ENCODE assay signal across 10 cellular contexts in genomic region chr13:51444922-51445321, GRCh38. TPM values are rescaled to one million over a fixed set of nuclear protein-coding genes. Genes with fewer than 3 reads are reported as not detected.
DNase-seq lines count a peak whose midpoint lies in the region; ATAC-seq, FAIRE-seq and TF ChIP-seq lines count a peak whose summit lies in the region.
"Had no signal": no experiment of that assay in that cellular context is flagged by ENCODE, and none has a peak within 500 bp of the region (broad histone marks: within the 10 kb centered on the region; RNA-seq: fewer than 3 reads in every experiment).

No MANE protein-coding gene starts in this region.

- no peaks in the 10 kb centered on the region for H3K9me3 Mint-ChIP-seq in HFFc6
- H3K9me3 Mint-ChIP-seq in astrocyte (ENCODE audit: unreplicated experiment), result no peaks in the 10 kb centered on the region

- no peak overlapping the region for H3K9ac ChIP-seq in astrocyte (ENCODE audit: low read length)

- peak; percentile 53 for ATAC-seq in left lobe of liver
- no peak for ATAC-seq in HG02852 (IDR thresholded peaks at IDR 0.05; ENCODE audit: unreplicated experiment)
- no peak for ATAC-seq in GM18517 (IDR thresholded peaks at IDR 0.05; ENCODE audit: unreplicated experiment)
- no peak for ATAC-seq in GM21786 (IDR thresholded peaks at IDR 0.05; ENCODE audit: unreplicated experiment)

- DNase-seq in AG10803 (ENCODE audit: low read depth), result peak; percentile 75
- peak; percentile 32 for DNase-seq in HFFc6
- peak; percentile 18 for DNase-seq in astrocyte (ENCODE audit: low read depth)
- DNase-seq in left lobe of liver (ENCODE audit: low spot score), result no peak
- DNase-seq in foreskin melanocyte, result no peak
- DNase-seq: activated CD4-positive, alpha-beta T cell treated with anti-CD3 and anti-CD28 coated beads, Interleukin-2, amount 50 U/mL, for 4 hours; NCI-H1417 treated with DMSO at 0.1 percent for 48 hours had no signal

- no peak overlapping the region for H2AFZ ChIP-seq in astrocyte (ENCODE audit: low read depth, low read length)

- peaks cover 11% of the 10 kb centered on the region for H3K36me3 ChIP-seq in astrocyte (ENCODE audit: insufficient read depth, low read length)

- no peaks in the 10 kb centered on the region for H3K27me3 ChIP-seq in astrocyte (ENCODE audit: insufficient read depth, low read length)

- H3K9me3 ChIP-seq in astrocyte (ENCODE audit: insufficient read depth, low read depth, low read length), result no peaks in the 10 kb centered on the region

- peak; percentile 63 for TF ChIP-seq CTCF in AG10803 (conservative IDR thresholded peaks at IDR 0.05; ENCODE audit: low read length)
- peak; percentile 73 for TF ChIP-seq CTCF in HFFc6 (IDR thresholded peaks at IDR 0.05)
- TF ChIP-seq CTCF in astrocyte (IDR thresholded peaks at IDR 0.05; ENCODE audit: insufficient read depth, low read depth, low read length), result no peak

- no peak overlapping the region for H3K4me2 ChIP-seq in astrocyte (ENCODE audit: low read length)

- H3K4me1 Mint-ChIP-seq in HFFc6 (ENCODE audit: low read depth) (peaks cover 18% of the 10 kb centered on the region), astrocyte (ENCODE audit: low read depth, unreplicated experiment) (peaks cover 9% of the 10 kb centered on the region)

- H3K4me3 Mint-ChIP-seq in HFFc6, result no peak overlapping the region
- no peak overlapping the region for H3K4me3 Mint-ChIP-seq in astrocyte (ENCODE audit: unreplicated experiment)

- no peak overlapping the region for H3K27ac ChIP-seq in astrocyte (ENCODE audit: low read depth, low read length)

- no peaks in the 10 kb centered on the region for H4K20me1 ChIP-seq in astrocyte (ENCODE audit: insufficient read depth, low read length)

- H3K27ac Mint-ChIP-seq in HFFc6, result no peak overlapping the region
- no peak overlapping the region for H3K27ac Mint-ChIP-seq in astrocyte (ENCODE audit: unreplicated experiment)

- H3K27me3 Mint-ChIP-seq in HFFc6 (ENCODE audit: insufficient read depth) (no peaks in the 10 kb centered on the region), astrocyte (ENCODE audit: low read depth, unreplicated experiment) (no peaks in the 10 kb centered on the region)

- peaks cover 17% of the 10 kb centered on the region for H3K79me2 ChIP-seq in astrocyte (ENCODE audit: insufficient read depth, low read length)

- no peak for FAIRE-seq in astrocyte (lab: Jason Lieb, UNC)

- H3K36me3 Mint-ChIP-seq in HFFc6 (ENCODE audit: low read depth) (peaks cover 6% of the 10 kb centered on the region), astrocyte (ENCODE audit: low read depth, unreplicated experiment) (peaks cover 4% of the 10 kb centered on the region)

- H3K4me1 ChIP-seq in astrocyte (ENCODE audit: insufficient read depth, low read length), result no peaks in the 10 kb centered on the region

- H3K4me3 ChIP-seq in AG10803 (ENCODE audit: low read length) (no peak overlapping the region), astrocyte (ENCODE audit: insufficient read depth, low read depth, low read length) (no peak overlapping the region)

RNA-seq across cellular contexts. Expression of gene INTS6, which starts 7.9 kb away (rescaled TPM):
- 10 to 100 TPM; 32.4 to 38.6 (median 33.5) TPM for total RNA-seq in HFFc6 (2021; fragmentation: NEBNext Ultra II Directional; extraction: Animal tissue kit (Norgen Biotek cat#: 25700))
- total RNA-seq in astrocyte (47.6 and 47.9 TPM in 2 replicates), left lobe of liver (20.6 TPM)

Comparison
In these comparisons a context has a peak if more than half of its experiments do, and no peak if none do; other contexts are left out.
1. DNase-seq: peak in AG10803 (single experiment), HFFc6 (single experiment) and astrocyte (single experiment); none in left lobe of liver (single experiment) and foreskin melanocyte (single experiment).